In genomic region chr9:125444956-125445506, GRCh38 we compare ENCODE assay signal across 25 cellular contexts.
"Had no signal": no experiment of that assay in that cellular context is flagged by ENCODE, and none has a peak within 500 bp of the region (broad histone marks: within the 10 kb centered on the region; RNA-seq: fewer than 3 reads in every experiment).

No MANE protein-coding gene starts in this region.

- H3K4me1 ChIP-seq: adrenal gland, ascending aorta, gastroesophageal sphincter, heart left ventricle, lower lobe of right lung, parathyroid adenoma, right lobe of liver, testis, uterus had no signal

- H3K9me3 ChIP-seq: adrenal gland, ascending aorta, gastroesophageal sphincter, heart left ventricle, lower lobe of right lung, right lobe of liver, testis, uterus had no signal

- H3K36me3 ChIP-seq: uterus had no signal

- H3K4me1 Mint-ChIP-seq: activated CD4-positive, alpha-beta T cell treated with anti-CD3 and anti-CD28 coated beads, Interleukin-2, amount 10 ng/mL, durations not matched to agents 7 days and 5 days; activated CD8-positive, alpha-beta memory T cell treated with anti-CD3 and anti-CD28 coated beads, Interleukin-2, amount 10 ng/mL, durations not matched to agents 7 days and 5 days had no signal

- H3K4me3 ChIP-seq: adrenal gland, ascending aorta, coronary artery, gastroesophageal sphincter, heart left ventricle, lower lobe of right lung, right lobe of liver, skin epidermis, testis, uterus had no signal

- H3K36me3 Mint-ChIP-seq: activated CD8-positive, alpha-beta memory T cell treated with anti-CD3 and anti-CD28 coated beads, Interleukin-2, amount 10 ng/mL, durations not matched to agents 7 days and 5 days; activated naive CD8-positive, alpha-beta T cell had no signal

- H3K27ac Mint-ChIP-seq: activated CD4-positive, alpha-beta T cell treated with anti-CD3 and anti-CD28 coated beads, Interleukin-2, amount 10 ng/mL, durations not matched to agents 7 days and 5 days; activated CD8-positive, alpha-beta memory T cell treated with anti-CD3 and anti-CD28 coated beads, Interleukin-2, amount 10 ng/mL, durations not matched to agents 7 days and 5 days; activated CD8-positive, alpha-beta T cell treated with anti-CD3 and anti-CD28 coated beads for 36 hours; activated naive CD8-positive, alpha-beta T cell; stimulated activated naive B cell treated with anti-CD40 and anti-IgM and Interleukin-4, amounts not matched to agents 10 μg/mL and 1 μg/mL and 100 μg/mL, for 72 hours had no signal

- ATAC-seq: activated CD8-positive, alpha-beta memory T cell treated with anti-CD3 and anti-CD28 coated beads, Interleukin-2, amount 10 ng/mL, durations not matched to agents 7 days and 5 days; activated CD8-positive, alpha-beta T cell treated with anti-CD3 and anti-CD28 coated beads for 36 hours; gastroesophageal sphincter; heart left ventricle; left colon; lower lobe of right lung; naive thymus-derived CD4-positive, alpha-beta T cell; stimulated activated naive B cell treated with anti-CD40 and anti-IgM and Interleukin-4, amounts not matched to agents 10 μg/mL and 1 μg/mL and 100 μg/mL, for 72 hours had no signal

- H3K79me2 ChIP-seq: parathyroid adenoma had no signal

- H3K27me3 ChIP-seq: adrenal gland, ascending aorta, brain microvascular endothelial cell, gastroesophageal sphincter, heart left ventricle, right lobe of liver, testis, uterus had no signal

- H3K4me3 Mint-ChIP-seq: activated CD4-positive, alpha-beta T cell treated with anti-CD3 and anti-CD28 coated beads, Interleukin-2, amount 10 ng/mL, durations not matched to agents 7 days and 5 days; activated CD8-positive, alpha-beta memory T cell treated with anti-CD3 and anti-CD28 coated beads, Interleukin-2, amount 10 ng/mL, durations not matched to agents 7 days and 5 days; activated CD8-positive, alpha-beta T cell treated with anti-CD3 and anti-CD28 coated beads for 36 hours; activated naive CD8-positive, alpha-beta T cell; naive thymus-derived CD4-positive, alpha-beta T cell; stimulated activated naive B cell treated with anti-CD40 and anti-IgM and Interleukin-4, amounts not matched to agents 10 μg/mL and 1 μg/mL and 100 μg/mL, for 72 hours had no signal

- H3K27ac ChIP-seq: adrenal gland, ascending aorta, brain microvascular endothelial cell, coronary artery, epithelial cell of prostate, gastroesophageal sphincter, heart left ventricle, lower lobe of right lung, parathyroid adenoma, right lobe of liver, skin epidermis, testis, uterus had no signal

- DNase-seq: activated CD4-positive, alpha-beta T cell treated with anti-CD3 and anti-CD28 coated beads, Interleukin-2, amount 10 ng/mL, durations not matched to agents 7 days and 5 days; activated CD4-positive, CD25-positive, alpha-beta regulatory T cell treated with anti-CD3 and anti-CD28 coated beads, Interleukin-2, amount 50 U/mL, for 72 hours; activated CD8-positive, alpha-beta memory T cell treated with anti-CD3 and anti-CD28 coated beads, Interleukin-2, amount 10 ng/mL, durations not matched to agents 7 days and 5 days; activated CD8-positive, alpha-beta T cell treated with anti-CD3 and anti-CD28 coated beads for 36 hours; activated gamma-delta T cell treated with Interleukin-2 at 50 U/mL for 16 hours; activated T-cell treated with anti-CD3 and anti-CD28 coated beads for 4 hours; adrenal gland; brain microvascular endothelial cell; heart left ventricle; left colon; lower lobe of right lung; naive thymus-derived CD4-positive, alpha-beta T cell; nucleus accumbens; right lobe of liver; stimulated activated naive B cell treated with anti-CD40 and anti-IgM and Interleukin-4, amounts not matched to agents 10 μg/mL and 1 μg/mL and 100 μg/mL, for 72 hours; testis; trophoblast cell; uterus had no signal

- H3K27me3 Mint-ChIP-seq: activated CD4-positive, alpha-beta T cell treated with anti-CD3 and anti-CD28 coated beads, Interleukin-2, amount 10 ng/mL, durations not matched to agents 7 days and 5 days; activated CD8-positive, alpha-beta memory T cell treated with anti-CD3 and anti-CD28 coated beads, Interleukin-2, amount 10 ng/mL, durations not matched to agents 7 days and 5 days; activated CD8-positive, alpha-beta T cell treated with anti-CD3 and anti-CD28 coated beads for 36 hours; activated naive CD8-positive, alpha-beta T cell; naive thymus-derived CD4-positive, alpha-beta T cell; stimulated activated naive B cell treated with anti-CD40 and anti-IgM and Interleukin-4, amounts not matched to agents 10 μg/mL and 1 μg/mL and 100 μg/mL, for 72 hours had no signal

- H3K9ac ChIP-seq: parathyroid adenoma had no signal

- H2AFZ ChIP-seq: parathyroid adenoma had no signal

- H3K9me3 Mint-ChIP-seq: activated CD4-positive, alpha-beta T cell treated with anti-CD3 and anti-CD28 coated beads, Interleukin-2, amount 10 ng/mL, durations not matched to agents 7 days and 5 days; activated CD8-positive, alpha-beta T cell treated with anti-CD3 and anti-CD28 coated beads for 36 hours; stimulated activated naive B cell treated with anti-CD40 and anti-IgM and Interleukin-4, amounts not matched to agents 10 μg/mL and 1 μg/mL and 100 μg/mL, for 72 hours had no signal
